8 cellular contexts compared by ENCODE assay signal in genomic region chr4:153522800-153523089, GRCh38. TPM values are rescaled to one million over a fixed set of nuclear protein-coding genes. Genes with fewer than 3 reads are reported as not detected.
DNase-seq lines count a peak whose midpoint lies in the region; ATAC-seq, FAIRE-seq and TF ChIP-seq lines count a peak whose summit lies in the region.

No MANE protein-coding gene starts in this region.

- TF ChIP-seq CTCF in transverse colon (IDR thresholded peaks at IDR 0.05), result no peak

- intact Hi-C loops in transverse colon (cut with DNase I; ENCODE audit: low total_unique reads), result no loop called here

- peak overlapping the region; percentile 72 for H3K4me3 Mint-ChIP-seq in activated T-cell treated with anti-CD3 and anti-CD28 coated beads, Interleukin-2, amount 50 U/mL, for 24 hours
- peak overlapping the region; percentile 72 for H3K4me3 Mint-ChIP-seq in activated naive CD8-positive, alpha-beta T cell treated with anti-CD3 and anti-CD28 coated beads, Interleukin-2, amount 10 ng/mL, durations not matched to agents 7 days and 5 days

- peak overlapping the region in 3 of 4 donors; percentile 0 to 41 (median 10) for H3K27ac ChIP-seq in transverse colon
- peak overlapping the region in 1 of 2 donors; percentile 14 for H3K27ac ChIP-seq in small intestine (ENCODE audit: low read depth in 1 of 2, low read length in 1 of 2)

- peak overlapping the region; percentile 98 for H3K27ac Mint-ChIP-seq in activated T-cell treated with anti-CD3 and anti-CD28 coated beads, Interleukin-2, amount 50 U/mL, for 24 hours
- peak overlapping the region; percentile 88 for H3K27ac Mint-ChIP-seq in activated naive CD8-positive, alpha-beta T cell treated with anti-CD3 and anti-CD28 coated beads, Interleukin-2, amount 10 ng/mL, durations not matched to agents 7 days and 5 days

- WGBS in transverse colon (ENCODE audit: low coverage in 1 of 2), 2 donors, result 68 to 90% methylated on average over 1 of the region's 1 CpG
- 62 to 84% (median 79%) methylated on average over 1 of the region's 1 CpG for WGBS in small intestine, 3 donors

- H3K27me3 ChIP-seq in transverse colon (no peaks in the 10 kb centered on the region), small intestine (ENCODE audit: control insufficient read depth in 2 of 2, insufficient read depth in 2 of 2, low read length in 2 of 2) (no peaks in the 10 kb centered on the region)

- no peak for TF ChIP-seq POLR2A in transverse colon (IDR thresholded peaks at IDR 0.05)

- H3K27me3 Mint-ChIP-seq in activated T-cell treated with anti-CD3 and anti-CD28 coated beads, Interleukin-2, amount 50 U/mL, for 24 hours, result no peaks in the 10 kb centered on the region
- H3K27me3 Mint-ChIP-seq in activated naive CD8-positive, alpha-beta T cell treated with anti-CD3 and anti-CD28 coated beads, Interleukin-2, amount 10 ng/mL, durations not matched to agents 7 days and 5 days, result no peaks in the 10 kb centered on the region

- peak; percentile 54 for DNase-seq in activated T-cell treated with anti-CD3 and anti-CD28 coated beads, Interleukin-2, amount 50 U/mL, for 24 hours
- no peak for DNase-seq in activated T-cell treated with anti-CD3 and anti-CD28 coated beads, Interleukin-2, amount 50 U/mL, for 1 hour
- peak; percentile 48 for DNase-seq in activated naive CD8-positive, alpha-beta T cell treated with anti-CD3 and anti-CD28 coated beads, Interleukin-2, amount 10 ng/mL, durations not matched to agents 7 days and 5 days
- DNase-seq in transverse colon, result no peak
- no peak for DNase-seq in small intestine
- no peak for DNase-seq in HTR-8/SVneo (ENCODE audit: insufficient read length, low spot score)
- no peak for DNase-seq in NCI-H1092 (lab: John Stamatoyannopoulos, UW)

- peak; percentile 41 for ATAC-seq in HG03520 (IDR thresholded peaks at IDR 0.05; ENCODE audit: unreplicated experiment)
- peak; percentile 62 for ATAC-seq in activated naive CD8-positive, alpha-beta T cell treated with anti-CD3 and anti-CD28 coated beads, Interleukin-2, amount 10 ng/mL, durations not matched to agents 7 days and 5 days (ENCODE audit: low read depth)

- H3K9me3 Mint-ChIP-seq in activated T-cell treated with anti-CD3 and anti-CD28 coated beads, Interleukin-2, amount 50 U/mL, for 24 hours, result peaks cover 3% of the 10 kb centered on the region
- peaks cover 1% of the 10 kb centered on the region for H3K9me3 Mint-ChIP-seq in activated naive CD8-positive, alpha-beta T cell treated with anti-CD3 and anti-CD28 coated beads, Interleukin-2, amount 10 ng/mL, durations not matched to agents 7 days and 5 days

- H3K36me3 ChIP-seq in transverse colon (no peaks in the 10 kb centered on the region), small intestine (ENCODE audit: control insufficient read depth in 2 of 2, insufficient read depth in 2 of 2, low read length in 2 of 2) (no peaks in the 10 kb centered on the region)

- in situ Hi-C loops in transverse colon (cut with MboI; ENCODE audit: low pct_ligation_motif_present in 1 of 4, low pct_unique_long_range_greater_than_20kb in 1 of 4, low sequenced_read_pairs in 3 of 4), result no loop called here

- FAIRE-seq in small intestine (lab: Jason Lieb, UNC) (no peak), HTR-8/SVneo (lab: Jason Lieb, UNC) (no peak)

- H3K9me3 ChIP-seq in transverse colon (no peaks in the 10 kb centered on the region), small intestine (ENCODE audit: control insufficient read depth, low read depth) (no peaks in the 10 kb centered on the region)

- TF ChIP-seq EP300 in transverse colon (IDR thresholded peaks at IDR 0.05; ENCODE audit: low read depth), result no peak

- H3K4me1 Mint-ChIP-seq in activated T-cell treated with anti-CD3 and anti-CD28 coated beads, Interleukin-2, amount 50 U/mL, for 24 hours (ENCODE audit: low read depth), result peaks cover 96% of the 10 kb centered on the region
- H3K4me1 Mint-ChIP-seq in activated naive CD8-positive, alpha-beta T cell treated with anti-CD3 and anti-CD28 coated beads, Interleukin-2, amount 10 ng/mL, durations not matched to agents 7 days and 5 days, result peaks cover 85% of the 10 kb centered on the region

- peaks cover 67% of the 10 kb centered on the region for H3K36me3 Mint-ChIP-seq in activated T-cell treated with anti-CD3 and anti-CD28 coated beads, Interleukin-2, amount 50 U/mL, for 24 hours (ENCODE audit: low read depth)
- H3K36me3 Mint-ChIP-seq in activated naive CD8-positive, alpha-beta T cell treated with anti-CD3 and anti-CD28 coated beads, Interleukin-2, amount 10 ng/mL, durations not matched to agents 7 days and 5 days, result peaks cover 27% of the 10 kb centered on the region

- H3K4me3 ChIP-seq in transverse colon (no peak overlapping the region), small intestine (ENCODE audit: low read depth in 1 of 2, low read length in 2 of 2) (no peak overlapping the region)

- H3K4me1 ChIP-seq in transverse colon, result peaks cover 0 to 53% (median 26%) of the 10 kb centered on the region in 4 donors
- H3K4me1 ChIP-seq in small intestine (ENCODE audit: control insufficient read depth in 2 of 2, insufficient read depth in 1 of 2, low read depth in 1 of 2, low read length in 1 of 2), result peaks cover 3 to 13% of the 10 kb centered on the region in 2 donors

- POLR2A ChIA-PET in activated naive CD8-positive, alpha-beta T cell treated with anti-CD3 and anti-CD28 coated beads, Interleukin-2, amount 10 ng/mL, durations not matched to agents 7 days and 5 days (lab: Charles Lee), result interaction anchor here (0.8 to 5.1 kb wide), 11 partner anchors 13 to 177 kb away, joined by 3 to 45 read pairs (median 6); partner anchors contain the start of gene TMEM131L

RNA-seq across cellular contexts. Expression of gene TMEM131L, which starts 56.6 kb away (rescaled TPM):
- 10 to 100 TPM; 51.8 to 57.2 TPM for total RNA-seq in activated naive CD8-positive, alpha-beta T cell treated with anti-CD3 and anti-CD28 coated beads, Interleukin-2, amount 10 ng/mL, durations not matched to agents 7 days and 5 days
- total RNA-seq in transverse colon, result 10 to 100 TPM in 2 of 4 donors, 1 to 10 TPM in 2; 5.2 to 14.8 (median 8.3) TPM
- 1 to 10 TPM in 1 of 3 donors, under 1 TPM in 2; 0.22 to 3.6 (median 0.27) TPM for polyA plus RNA-seq in small intestine

Comparison
In these comparisons a context has a peak if more than half of its experiments do, and no peak if none do; other contexts are left out.
1. DNase-seq: peak in activated T-cell treated with anti-CD3 and anti-CD28 coated beads, Interleukin-2, amount 50 U/mL, for 24 hours (single experiment) and activated naive CD8-positive, alpha-beta T cell treated with anti-CD3 and anti-CD28 coated beads, Interleukin-2, amount 10 ng/mL, durations not matched to agents 7 days and 5 days (single experiment); none in activated T-cell treated with anti-CD3 and anti-CD28 coated beads, Interleukin-2, amount 50 U/mL, for 1 hour (single experiment), transverse colon (single experiment), small intestine (single experiment), HTR-8/SVneo (single experiment) and NCI-H1092 (single experiment).